Comparison of ENCODE assay signal across 20 cellular contexts in genomic region chr6:130827247-130828149, GRCh38. TPM values are rescaled to one million over a fixed set of nuclear protein-coding genes. Genes with fewer than 3 reads are reported as not detected.
"Had no signal": no experiment of that assay in that cellular context is flagged by ENCODE, and none has a peak within 500 bp of the region (broad histone marks: within the 10 kb centered on the region; RNA-seq: fewer than 3 reads in every experiment).

Gene SMLR1 (plus strand): TSS chr6:130827406. CDS start chr6:130827414, 8 bp downstream.

- H3K9me3 Mint-ChIP-seq: activated naive CD4-positive, alpha-beta T cell treated with anti-CD3 and anti-CD28 coated beads, Interleukin-2, amount 50 U/mL, for 24 hours; activated T-cell treated with anti-CD3 and anti-CD28 coated beads, Interleukin-2, amount 50 U/mL, for 24 hours; brain; effector memory CD8-positive, alpha-beta T cell had no signal

- H3K4me3 Mint-ChIP-seq: activated CD8-positive, alpha-beta memory T cell treated with anti-CD3 and anti-CD28 coated beads, Interleukin-2, amount 10 ng/mL, durations not matched to agents 7 days and 5 days; activated naive CD4-positive, alpha-beta T cell treated with anti-CD3 and anti-CD28 coated beads, Interleukin-2, amount 50 U/mL, for 24 hours; activated T-cell treated with anti-CD3 and anti-CD28 coated beads, Interleukin-2, amount 50 U/mL, for 24 hours; brain; effector memory CD8-positive, alpha-beta T cell; neural crest cell had no signal

- H3K27ac Mint-ChIP-seq: activated CD8-positive, alpha-beta memory T cell treated with anti-CD3 and anti-CD28 coated beads, Interleukin-2, amount 10 ng/mL, durations not matched to agents 7 days and 5 days; activated naive CD4-positive, alpha-beta T cell treated with anti-CD3 and anti-CD28 coated beads, Interleukin-2, amount 50 U/mL, for 24 hours; activated T-cell treated with anti-CD3 and anti-CD28 coated beads, Interleukin-2, amount 50 U/mL, for 24 hours; brain; effector memory CD8-positive, alpha-beta T cell had no signal

- H3K27me3 ChIP-seq: left lung, upper lobe of left lung had no signal

- H3K36me3 ChIP-seq: left lung, upper lobe of left lung had no signal

- H3K4me3 ChIP-seq: left lung, skin epidermis, upper lobe of left lung had no signal

- H3K9me3 ChIP-seq: left lung, upper lobe of left lung had no signal

- H3K4me1 Mint-ChIP-seq: activated CD8-positive, alpha-beta memory T cell treated with anti-CD3 and anti-CD28 coated beads, Interleukin-2, amount 10 ng/mL, durations not matched to agents 7 days and 5 days had no signal

- ATAC-seq: activated CD8-positive, alpha-beta memory T cell treated with anti-CD3 and anti-CD28 coated beads, Interleukin-2, amount 10 ng/mL, durations not matched to agents 7 days and 5 days; effector memory CD8-positive, alpha-beta T cell; left lung had no signal

- H3K27me3 Mint-ChIP-seq: activated CD8-positive, alpha-beta memory T cell treated with anti-CD3 and anti-CD28 coated beads, Interleukin-2, amount 10 ng/mL, durations not matched to agents 7 days and 5 days; activated naive CD4-positive, alpha-beta T cell treated with anti-CD3 and anti-CD28 coated beads, Interleukin-2, amount 50 U/mL, for 24 hours; activated T-cell treated with anti-CD3 and anti-CD28 coated beads, Interleukin-2, amount 50 U/mL, for 24 hours had no signal

- DNase-seq: activated CD4-positive, alpha-beta T cell treated with anti-CD3 and anti-CD28 coated beads for 1 hour; activated CD4-positive, alpha-beta T cell treated with anti-CD3 and anti-CD28 coated beads, Interleukin-2, amount 50 U/mL, for 48 hours; activated CD8-positive, alpha-beta memory T cell treated with anti-CD3 and anti-CD28 coated beads, Interleukin-2, amount 10 ng/mL, durations not matched to agents 7 days and 5 days; activated effector memory CD4-positive, alpha-beta T cell treated with Interleukin-2 at 50 U/mL for 16 hours; activated T-cell treated with anti-CD3 and anti-CD28 coated beads, Interleukin-2, amount 50 U/mL, for 24 hours; amniotic stem cell; effector memory CD8-positive, alpha-beta T cell; erythroblast; left lung; mesenchymal stem cell; retina; stimulated activated CD4-positive, alpha-beta T cell treated with anti-CD3 and anti-CD28 coated beads, Interleukin-1b, Interleukin-23, amount 100 ng/mL, for 48 hours; stimulated activated naive CD4-positive, alpha-beta T cell treated with Interleukin-2 at 50 U/mL for 16 hours; T-helper 9 cell; upper lobe of left lung had no signal

- H3K27ac ChIP-seq: left lung, skin epidermis, upper lobe of left lung had no signal

- H3K36me3 Mint-ChIP-seq: activated CD8-positive, alpha-beta memory T cell treated with anti-CD3 and anti-CD28 coated beads, Interleukin-2, amount 10 ng/mL, durations not matched to agents 7 days and 5 days; activated naive CD4-positive, alpha-beta T cell treated with anti-CD3 and anti-CD28 coated beads, Interleukin-2, amount 50 U/mL, for 24 hours; brain had no signal

- H3K4me1 ChIP-seq: left lung, upper lobe of left lung had no signal

RNA-seq across cellular contexts. Expression of gene SMLR1, which starts in this region (rescaled TPM):
- total RNA-seq: activated CD8-positive, alpha-beta memory T cell treated with anti-CD3 and anti-CD28 coated beads, Interleukin-2, amount 10 ng/mL, durations not matched to agents 7 days and 5 days; left lung; neural crest cell; osteocyte had no signal
